15 cellular contexts compared by ENCODE assay signal in the genomic region with DNA sequence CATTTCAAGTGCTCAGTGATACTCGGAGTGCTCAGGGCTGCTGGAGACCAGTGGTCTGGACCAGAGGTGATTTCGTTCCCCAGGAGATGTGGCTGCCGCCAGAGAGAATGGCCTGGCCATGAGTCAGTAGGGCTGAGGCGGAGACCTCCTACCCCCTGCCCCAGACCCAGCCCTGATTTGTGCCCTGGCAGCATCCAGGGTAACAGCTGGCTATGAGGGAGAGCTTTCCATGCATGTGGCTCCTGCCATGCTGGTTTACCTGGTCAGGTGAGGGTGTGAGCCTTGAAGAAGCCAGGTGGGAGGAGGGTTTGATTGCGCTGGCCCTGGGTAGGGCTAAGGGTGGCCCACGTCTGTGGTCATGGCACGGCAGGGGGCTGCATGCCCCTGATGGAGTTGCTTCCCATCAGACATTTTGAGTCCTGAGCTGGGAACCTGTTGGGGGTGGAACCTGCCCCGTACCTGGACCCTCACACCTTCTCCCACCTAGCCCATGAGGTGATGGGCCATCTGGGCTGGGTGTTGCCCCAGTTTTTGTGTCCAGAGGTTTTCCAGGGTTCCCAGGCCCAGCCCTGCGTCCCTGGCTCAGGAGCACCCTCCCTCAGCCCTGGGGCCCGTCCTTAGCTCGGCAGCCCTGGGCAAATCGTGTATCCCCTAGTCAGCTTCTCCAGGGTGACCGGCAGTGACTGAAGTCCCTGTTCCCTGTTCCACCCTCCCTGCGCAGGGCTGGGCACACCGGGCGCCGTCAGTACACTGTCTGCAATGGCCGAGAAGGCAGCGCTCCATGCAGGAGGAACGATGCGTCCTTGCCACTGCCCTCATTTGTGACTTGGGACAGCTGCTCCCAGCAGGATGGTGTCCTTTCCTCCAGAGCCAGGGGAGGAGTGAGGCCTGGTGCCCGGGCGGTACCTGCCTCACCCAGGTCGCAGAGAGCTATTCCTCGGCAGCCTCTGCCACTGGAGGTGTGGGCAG. TPM values are rescaled to one million over a fixed set of nuclear protein-coding genes. Genes with fewer than 3 reads are reported as not detected.
DNase-seq lines count a peak whose midpoint lies in the region; ATAC-seq and TF ChIP-seq lines count a peak whose summit lies in the region.
"Had no signal": no experiment of that assay in that cellular context is flagged by ENCODE, and none has a peak within 500 bp of the region (broad histone marks: within the 10 kb centered on the region; RNA-seq: fewer than 3 reads in every experiment).

No MANE protein-coding gene starts in this region.

- H3K27me3 ChIP-seq in breast epithelium (no peaks in the 10 kb centered on the region), vagina (no peaks in the 10 kb centered on the region)
- H3K27me3 ChIP-seq: dorsolateral prefrontal cortex, thyroid gland had no signal

- H3K4me3 ChIP-seq in breast epithelium, result no peak overlapping the region
- H3K4me3 ChIP-seq in mucosa of descending colon, result no peak overlapping the region
- no peak overlapping the region for H3K4me3 ChIP-seq in vagina
- H3K4me3 ChIP-seq: dorsolateral prefrontal cortex, thyroid gland had no signal

- no peaks in the 10 kb centered on the region for H3K9me3 Mint-ChIP-seq in activated T-cell treated with anti-CD3 and anti-CD28 coated beads, Interleukin-2, amount 50 U/mL, for 24 hours
- H3K9me3 Mint-ChIP-seq: activated CD4-positive, alpha-beta T cell treated with anti-CD3 and anti-CD28 coated beads, Interleukin-2, amount 10 ng/mL, durations not matched to agents 24 days and 14 days had no signal

- H3K9me3 ChIP-seq in breast epithelium (no peaks in the 10 kb centered on the region), mucosa of descending colon (no peaks in the 10 kb centered on the region), vagina (no peaks in the 10 kb centered on the region)
- H3K9me3 ChIP-seq: thyroid gland had no signal

- TF ChIP-seq CTCF in breast epithelium (IDR thresholded peaks at IDR 0.05) (no peak), mucosa of descending colon (IDR thresholded peaks at IDR 0.05) (no peak), vagina (IDR thresholded peaks at IDR 0.05) (no peak)

- H3K36me3 ChIP-seq in breast epithelium, result no peaks in the 10 kb centered on the region
- H3K36me3 ChIP-seq in mucosa of descending colon (ENCODE audit: low read depth), result no peaks in the 10 kb centered on the region
- H3K36me3 ChIP-seq in vagina, result no peaks in the 10 kb centered on the region
- H3K36me3 ChIP-seq: thyroid gland had no signal

- DNase-seq in activated T-cell treated with anti-CD3 and anti-CD28 coated beads, Interleukin-2, amount 50 U/mL, for 24 hours, result no peak
- DNase-seq in activated T-cell treated with anti-CD3 and anti-CD28 coated beads, Interleukin-2, amount 50 U/mL, for 1 hour, result no peak
- DNase-seq in breast epithelium (ENCODE audit: low spot score in 2 of 2) (no peak), mucosa of descending colon (peak in 2 of 3 donors; percentile 51 to 55), vagina (ENCODE audit: extremely low spot score in 2 of 2) (no peak), medulla oblongata (ENCODE audit: extremely low spot score) (no peak), NCI-H1694 treated with DMSO at 0.1 percent for 48 hours (lab: John Stamatoyannopoulos, UW) (no peak)
- DNase-seq: 8988T, midbrain had no signal

- no peaks in the 10 kb centered on the region for H3K27me3 Mint-ChIP-seq in activated T-cell treated with anti-CD3 and anti-CD28 coated beads, Interleukin-2, amount 50 U/mL, for 24 hours

- TF ChIP-seq POLR2A in breast epithelium (IDR thresholded peaks at IDR 0.05) (no peak), vagina (IDR thresholded peaks at IDR 0.05) (no peak)

- peaks cover 5 to 12% of the 10 kb centered on the region in 2 donors for H3K4me1 ChIP-seq in breast epithelium
- peaks cover 23% of the 10 kb centered on the region for H3K4me1 ChIP-seq in mucosa of descending colon (ENCODE audit: low read depth)
- peaks cover 50% of the 10 kb centered on the region for H3K4me1 ChIP-seq in vagina

- H3K36me3 Mint-ChIP-seq in activated T-cell treated with anti-CD3 and anti-CD28 coated beads, Interleukin-2, amount 50 U/mL, for 24 hours (ENCODE audit: low read depth), result no peaks in the 10 kb centered on the region

- intact Hi-C loops in breast epithelium (cut with DNase I; ENCODE audit: low total_unique reads), result no loop called here
- intact Hi-C loops in mucosa of descending colon (cut with DNase I, micrococcal nuclease), result no loop called here
- intact Hi-C loops in vagina (cut with DNase I), result no loop called here

- H3K4me1 Mint-ChIP-seq in activated T-cell treated with anti-CD3 and anti-CD28 coated beads, Interleukin-2, amount 50 U/mL, for 24 hours (ENCODE audit: low read depth), result peaks cover 39% of the 10 kb centered on the region

- H3K27ac Mint-ChIP-seq in activated T-cell treated with anti-CD3 and anti-CD28 coated beads, Interleukin-2, amount 50 U/mL, for 24 hours, result no peak overlapping the region

- ATAC-seq in mucosa of descending colon (peak; percentile 46), GM19397 (IDR thresholded peaks at IDR 0.05; ENCODE audit: unreplicated experiment) (no peak)

- H3K4me3 Mint-ChIP-seq in activated T-cell treated with anti-CD3 and anti-CD28 coated beads, Interleukin-2, amount 50 U/mL, for 24 hours, result peak overlapping the region; percentile 29
- H3K4me3 Mint-ChIP-seq: activated CD4-positive, alpha-beta T cell treated with anti-CD3 and anti-CD28 coated beads, Interleukin-2, amount 10 ng/mL, durations not matched to agents 24 days and 14 days had no signal

- H3K27ac ChIP-seq in breast epithelium (peak overlapping the region; percentile 40 to 75), vagina (peak overlapping the region; percentile 75)
- H3K27ac ChIP-seq: thyroid gland had no signal

RNA-seq across cellular contexts. Expression of a gene that starts 9.0 kb away (rescaled TPM):
- 10 to 100 TPM; 50.7 to 85.9 (median 75.2) TPM for total RNA-seq in breast epithelium
- total RNA-seq in mucosa of descending colon, result 100 to 1,000 TPM; 177 to 221 (median 189) TPM
- 67.8 TPM for total RNA-seq in vagina

RNA-seq across cellular contexts. Expression of a gene that starts 34.9 kb away (rescaled TPM):
- total RNA-seq in breast epithelium (1 to 10 TPM in 2 of 3 donors, not detected in 1; 1.3 to 1.8 TPM), mucosa of descending colon (10 to 100 TPM in 2 of 3 donors, 1 to 10 TPM in 1; 10.0 to 12.8 (median 12.3) TPM), vagina (5.2 TPM)
- total RNA-seq: fibroblast of villous mesenchyme, M059J had no signal

RNA-seq across cellular contexts. Expression of a gene that starts 51.0 kb away (rescaled TPM):
- total RNA-seq in breast epithelium (10 to 100 TPM; 11.5 to 23.9 (median 16.2) TPM), mucosa of descending colon (100 to 1,000 TPM; 127 to 268 (median 213) TPM), vagina (37.1 TPM)

RNA-seq across cellular contexts. Expression of a gene that starts 53.7 kb away (rescaled TPM):
- total RNA-seq in breast epithelium, result 10 to 100 TPM; 10.2 to 22.6 (median 17.3) TPM
- total RNA-seq in mucosa of descending colon, result 100 to 1,000 TPM in 2 of 3 donors, 10 to 100 TPM in 1; 41.0 to 150 (median 104) TPM
- total RNA-seq in vagina, result 21.1 TPM

Comparison
In these comparisons a context has a peak if more than half of its experiments do, and no peak if none do; other contexts are left out.
1. DNase-seq: peak in mucosa of descending colon (2 of 3); none in activated T-cell treated with anti-CD3 and anti-CD28 coated beads, Interleukin-2, amount 50 U/mL, for 24 hours (single experiment), activated T-cell treated with anti-CD3 and anti-CD28 coated beads, Interleukin-2, amount 50 U/mL, for 1 hour (single experiment), breast epithelium (0 of 2), vagina (0 of 2), medulla oblongata (single experiment) and NCI-H1694 treated with DMSO at 0.1 percent for 48 hours (single experiment).